In genomic region chrX:148885203-148885602, GRCh38 we compare ENCODE assay signal across 21 cellular contexts.
"Had no signal": no experiment of that assay in that cellular context is flagged by ENCODE, and none has a peak within 500 bp of the region (broad histone marks: within the 10 kb centered on the region; RNA-seq: fewer than 3 reads in every experiment).

No MANE protein-coding gene starts in this region.

- H3K4me3 Mint-ChIP-seq: activated B cell treated with CpG ODN at 0.5 μM for 24 hours; activated naive CD4-positive, alpha-beta T cell treated with anti-CD3 and anti-CD28 coated beads, Interleukin-2, amount 10 ng/mL, durations not matched to agents 7 days and 5 days; activated T-cell treated with anti-CD3 and anti-CD28 coated beads, Interleukin-2, amount 50 U/mL, for 72 hours; dendritic cell treated with granulocyte-macrophage colony-stimulating factor and Interleukin-4, amounts not matched to agents 40 ng/mL and 50 ng/mL, for 4 days; naive thymus-derived CD4-positive, alpha-beta T cell; neural crest cell; stimulated activated effector memory CD8-positive, alpha-beta T cell treated with anti-CD3 and anti-CD28 coated beads, Interleukin-12 subunit alpha, Interleukin-12 subunit beta, amount 100 ng/mL, for 72 hours; stimulated activated naive CD8-positive, alpha-beta T cell treated with anti-CD3 and anti-CD28 coated beads, Interleukin-15, amount 100 ng/mL, for 72 hours had no signal

- H3K9me3 Mint-ChIP-seq: activated B cell treated with CpG ODN at 0.5 μM for 24 hours; activated naive CD4-positive, alpha-beta T cell treated with anti-CD3 and anti-CD28 coated beads, Interleukin-2, amount 10 ng/mL, durations not matched to agents 7 days and 5 days; activated T-cell treated with anti-CD3 and anti-CD28 coated beads, Interleukin-2, amount 50 U/mL, for 72 hours; dendritic cell treated with granulocyte-macrophage colony-stimulating factor and Interleukin-4, amounts not matched to agents 40 ng/mL and 50 ng/mL, for 4 days; naive thymus-derived CD4-positive, alpha-beta T cell; neural crest cell; stimulated activated effector memory CD8-positive, alpha-beta T cell treated with anti-CD3 and anti-CD28 coated beads, Interleukin-12 subunit alpha, Interleukin-12 subunit beta, amount 100 ng/mL, for 72 hours; stimulated activated naive CD8-positive, alpha-beta T cell treated with anti-CD3 and anti-CD28 coated beads, Interleukin-15, amount 100 ng/mL, for 72 hours had no signal

- H3K27ac Mint-ChIP-seq: activated B cell treated with CpG ODN at 0.5 μM for 24 hours; activated naive CD4-positive, alpha-beta T cell treated with anti-CD3 and anti-CD28 coated beads, Interleukin-2, amount 10 ng/mL, durations not matched to agents 7 days and 5 days; activated T-cell treated with anti-CD3 and anti-CD28 coated beads, Interleukin-2, amount 50 U/mL, for 72 hours; dendritic cell treated with granulocyte-macrophage colony-stimulating factor and Interleukin-4, amounts not matched to agents 40 ng/mL and 50 ng/mL, for 4 days; naive thymus-derived CD4-positive, alpha-beta T cell; stimulated activated effector memory CD8-positive, alpha-beta T cell treated with anti-CD3 and anti-CD28 coated beads, Interleukin-12 subunit alpha, Interleukin-12 subunit beta, amount 100 ng/mL, for 72 hours; stimulated activated naive CD8-positive, alpha-beta T cell treated with anti-CD3 and anti-CD28 coated beads, Interleukin-15, amount 100 ng/mL, for 72 hours had no signal

- H3K27me3 Mint-ChIP-seq: activated B cell treated with CpG ODN at 0.5 μM for 24 hours; activated naive CD4-positive, alpha-beta T cell treated with anti-CD3 and anti-CD28 coated beads, Interleukin-2, amount 10 ng/mL, durations not matched to agents 7 days and 5 days; dendritic cell treated with granulocyte-macrophage colony-stimulating factor and Interleukin-4, amounts not matched to agents 40 ng/mL and 50 ng/mL, for 4 days; naive thymus-derived CD4-positive, alpha-beta T cell; stimulated activated naive CD8-positive, alpha-beta T cell treated with anti-CD3 and anti-CD28 coated beads, Interleukin-15, amount 100 ng/mL, for 72 hours had no signal

- DNase-seq: activated B cell treated with CpG ODN at 0.5 μM for 24 hours; activated CD4-positive, alpha-beta T cell treated with anti-CD3 and anti-CD28 coated beads for 4 hours; activated CD4-positive, alpha-beta T cell treated with anti-CD3 and anti-CD28 coated beads, Interleukin-2, amount 50 U/mL, for 48 hours; activated effector memory CD4-positive, alpha-beta T cell treated with Interleukin-2 at 50 U/mL for 16 hours; activated naive CD4-positive, alpha-beta T cell treated with anti-CD3 and anti-CD28 coated beads, Interleukin-2, amount 10 ng/mL, durations not matched to agents 7 days and 5 days; activated T-cell treated with anti-CD3 and anti-CD28 coated beads, Interleukin-2, amount 50 U/mL, for 72 hours; effector CD4-positive, alpha-beta T cell; foreskin keratinocyte; kidney; naive thymus-derived CD4-positive, alpha-beta T cell; small intestine; stimulated activated CD4-positive, alpha-beta T cell treated with anti-CD3 and anti-CD28 coated beads, Interleukin-2, amount 100 ng/mL, for 24 hours; stimulated activated naive CD8-positive, alpha-beta T cell treated with anti-CD3 and anti-CD28 coated beads, Interleukin-15, amount 100 ng/mL, for 72 hours had no signal

- H3K36me3 Mint-ChIP-seq: activated naive CD4-positive, alpha-beta T cell treated with anti-CD3 and anti-CD28 coated beads, Interleukin-2, amount 10 ng/mL, durations not matched to agents 7 days and 5 days; naive thymus-derived CD4-positive, alpha-beta T cell; stimulated activated effector memory CD8-positive, alpha-beta T cell treated with anti-CD3 and anti-CD28 coated beads, Interleukin-12 subunit alpha, Interleukin-12 subunit beta, amount 100 ng/mL, for 72 hours had no signal

- H3K4me1 Mint-ChIP-seq: activated B cell treated with CpG ODN at 0.5 μM for 24 hours; activated naive CD4-positive, alpha-beta T cell treated with anti-CD3 and anti-CD28 coated beads, Interleukin-2, amount 10 ng/mL, durations not matched to agents 7 days and 5 days; naive thymus-derived CD4-positive, alpha-beta T cell; neural crest cell; stimulated activated effector memory CD8-positive, alpha-beta T cell treated with anti-CD3 and anti-CD28 coated beads, Interleukin-12 subunit alpha, Interleukin-12 subunit beta, amount 100 ng/mL, for 72 hours; stimulated activated naive CD8-positive, alpha-beta T cell treated with anti-CD3 and anti-CD28 coated beads, Interleukin-15, amount 100 ng/mL, for 72 hours had no signal

- H3K4me3 ChIP-seq: cardiac muscle cell, lung, tibial nerve had no signal

- ATAC-seq: activated T-cell treated with anti-CD3 and anti-CD28 coated beads, Interleukin-2, amount 50 U/mL, for 72 hours; foreskin keratinocyte; left lobe of liver; naive thymus-derived CD4-positive, alpha-beta T cell; sciatic nerve; stimulated activated effector memory CD8-positive, alpha-beta T cell treated with anti-CD3 and anti-CD28 coated beads, Interleukin-12 subunit alpha, Interleukin-12 subunit beta, amount 100 ng/mL, for 72 hours; stimulated activated naive CD8-positive, alpha-beta T cell treated with anti-CD3 and anti-CD28 coated beads, Interleukin-15, amount 100 ng/mL, for 72 hours had no signal
